ENCODE assay signal across 8 cellular contexts in genomic region chr9:130433168-130433946, GRCh38. TPM values are rescaled to one million over a fixed set of nuclear protein-coding genes. Genes with fewer than 3 reads are reported as not detected.
DNase-seq lines count a peak whose midpoint lies in the region; ATAC-seq and TF ChIP-seq lines count a peak whose summit lies in the region.

No MANE protein-coding gene starts in this region.

- H3K4me3 Mint-ChIP-seq in MCF 10A (ENCODE audit: unreplicated experiment): no peak overlapping the region
- H3K4me3 Mint-ChIP-seq in T-helper 2 cell treated with Interferon-gamma antibody and Interleukin-4, amounts not matched to agents 5 μg/mL and 100 μg/mL, for 36 hours: no peak overlapping the region
- H3K4me3 Mint-ChIP-seq in natural killer cell treated with Interleukin-12 subunit alpha and Interleukin-12 subunit beta and Interleukin-15 and Interleukin-18, amount 100 ng/mL, for 72 hours: peak overlapping the region; percentile 30

- H3K36me3 Mint-ChIP-seq in MCF 10A (ENCODE audit: insufficient read depth, unreplicated experiment): peaks cover 5% of the 10 kb centered on the region
- H3K36me3 Mint-ChIP-seq in T-helper 2 cell treated with Interferon-gamma antibody and Interleukin-4, amounts not matched to agents 5 μg/mL and 100 μg/mL, for 36 hours (ENCODE audit: low read depth): no peaks in the 10 kb centered on the region
- no peaks in the 10 kb centered on the region for H3K36me3 Mint-ChIP-seq in natural killer cell treated with Interleukin-12 subunit alpha and Interleukin-12 subunit beta and Interleukin-15 and Interleukin-18, amount 100 ng/mL, for 72 hours

- intact Hi-C loops in breast epithelium (cut with DNase I; ENCODE audit: low total_unique reads): no loop called here
- intact Hi-C loops in MCF 10A (cut with micrococcal nuclease): no loop called here
- intact Hi-C loops in uterus (cut with DNase I; ENCODE audit: low total_unique reads): no loop called here

- BruUV-seq in MCF 10A (replicated peaks; lab: Mats Ljungman, UMichigan): no TSS peak

- POLR2A ChIA-PET in MCF 10A (lab: Yijun Ruan, JAX): no interaction called here

- CTCF ChIA-PET in MCF 10A (lab: Yijun Ruan, JAX): interaction anchor here (1.0 kb wide), 1 partner anchor 241 kb away, joined by 3 read pairs; no protein-coding TSS in a partner anchor

- H3K9me3 Mint-ChIP-seq in MCF 10A (ENCODE audit: unreplicated experiment): peaks cover 7% of the 10 kb centered on the region
- no peaks in the 10 kb centered on the region for H3K9me3 Mint-ChIP-seq in T-helper 2 cell treated with Interferon-gamma antibody and Interleukin-4, amounts not matched to agents 5 μg/mL and 100 μg/mL, for 36 hours
- no peaks in the 10 kb centered on the region for H3K9me3 Mint-ChIP-seq in natural killer cell treated with Interleukin-12 subunit alpha and Interleukin-12 subunit beta and Interleukin-15 and Interleukin-18, amount 100 ng/mL, for 72 hours

- H3K9me3 ChIP-seq in breast epithelium: peaks cover 9 to 11% of the 10 kb centered on the region in 2 donors
- H3K9me3 ChIP-seq in uterus: no peaks in the 10 kb centered on the region

- DNase-seq in breast epithelium (ENCODE audit: low spot score in 2 of 2) (no peak), MCF 10A (ENCODE audit: unreplicated experiment) (no peak), epithelial cell of esophagus (ENCODE audit: low read depth) (peak; percentile 44), uterus (peak in 1 of 2 donors; percentile 50)
- DNase-seq in T-helper 2 cell treated with Interferon-gamma antibody and Interleukin-4, amounts not matched to agents 5 μg/mL and 100 μg/mL, for 36 hours (ENCODE audit: low spot score): peak; percentile 45
- peak; percentile 70 for DNase-seq in natural killer cell treated with Interleukin-12 subunit alpha and Interleukin-12 subunit beta and Interleukin-15 and Interleukin-18, amount 100 ng/mL, for 72 hours (ENCODE audit: low spot score)

- H3K27ac Mint-ChIP-seq in MCF 10A (ENCODE audit: low read depth, unreplicated experiment): no peak overlapping the region
- H3K27ac Mint-ChIP-seq in T-helper 2 cell treated with Interferon-gamma antibody and Interleukin-4, amounts not matched to agents 5 μg/mL and 100 μg/mL, for 36 hours: no peak overlapping the region
- no peak overlapping the region for H3K27ac Mint-ChIP-seq in natural killer cell treated with Interleukin-12 subunit alpha and Interleukin-12 subunit beta and Interleukin-15 and Interleukin-18, amount 100 ng/mL, for 72 hours

- peaks cover 8% of the 10 kb centered on the region for H3K4me1 Mint-ChIP-seq in MCF 10A (ENCODE audit: insufficient read depth, unreplicated experiment)
- H3K4me1 Mint-ChIP-seq in T-helper 2 cell treated with Interferon-gamma antibody and Interleukin-4, amounts not matched to agents 5 μg/mL and 100 μg/mL, for 36 hours (ENCODE audit: low read depth): no peaks in the 10 kb centered on the region
- peaks cover 0 to 3% of the 10 kb centered on the region in 2 donors for H3K4me1 Mint-ChIP-seq in natural killer cell treated with Interleukin-12 subunit alpha and Interleukin-12 subunit beta and Interleukin-15 and Interleukin-18, amount 100 ng/mL, for 72 hours (ENCODE audit: low read depth in 2 of 2)

- no peak for TF ChIP-seq POLR2A in breast epithelium (IDR thresholded peaks at IDR 0.05)
- no peak for TF ChIP-seq POLR2A in uterus (IDR thresholded peaks at IDR 0.05)

- H3K27me3 ChIP-seq in breast epithelium (peaks cover 0 to 28% of the 10 kb centered on the region in 2 donors), uterus (no peaks in the 10 kb centered on the region)

- no peaks in the 10 kb centered on the region for H3K27me3 Mint-ChIP-seq in MCF 10A (ENCODE audit: insufficient read depth, unreplicated experiment)
- peaks cover 26% of the 10 kb centered on the region for H3K27me3 Mint-ChIP-seq in T-helper 2 cell treated with Interferon-gamma antibody and Interleukin-4, amounts not matched to agents 5 μg/mL and 100 μg/mL, for 36 hours (ENCODE audit: low read depth)
- peaks cover 14 to 15% of the 10 kb centered on the region in 2 donors for H3K27me3 Mint-ChIP-seq in natural killer cell treated with Interleukin-12 subunit alpha and Interleukin-12 subunit beta and Interleukin-15 and Interleukin-18, amount 100 ng/mL, for 72 hours

- H3K36me3 ChIP-seq in breast epithelium (no peaks in the 10 kb centered on the region), uterus (no peaks in the 10 kb centered on the region)

- H3K4me1 ChIP-seq in breast epithelium: peaks cover 0 to 9% of the 10 kb centered on the region in 2 donors
- peaks cover 0 to 11% of the 10 kb centered on the region in 2 donors for H3K4me1 ChIP-seq in uterus

- TF ChIP-seq CTCF in breast epithelium (IDR thresholded peaks at IDR 0.05): peak; percentile 10 to 61 (median 26)
- no peak for TF ChIP-seq CTCF in MCF 10A (IDR thresholded peaks at IDR 0.05; ENCODE audit: unreplicated experiment)
- peak; percentile 20 for TF ChIP-seq CTCF in epithelial cell of esophagus (IDR thresholded peaks at IDR 0.05; ENCODE audit: insufficient read depth, low read depth, low read length, missing control alignments)
- peak; percentile 38 to 88 (median 76) for TF ChIP-seq CTCF in uterus (IDR thresholded peaks at IDR 0.05)

- H3K27ac ChIP-seq in breast epithelium: no peak overlapping the region
- no peak overlapping the region for H3K27ac ChIP-seq in uterus

- peak overlapping the region in 2 of 3 donors; percentile 43 to 66 for H3K4me3 ChIP-seq in breast epithelium
- H3K4me3 ChIP-seq in epithelial cell of esophagus (ENCODE audit: low read length): no peak overlapping the region
- peak overlapping the region in 1 of 2 donors; percentile 25 for H3K4me3 ChIP-seq in uterus

- ATAC-seq in natural killer cell treated with Interleukin-12 subunit alpha and Interleukin-12 subunit beta and Interleukin-15 and Interleukin-18, amount 100 ng/mL, for 72 hours: peak; percentile 81 to 91
- ATAC-seq in GM21423 (IDR thresholded peaks at IDR 0.05; ENCODE audit: unreplicated experiment) (no peak), HG02571 (IDR thresholded peaks at IDR 0.05; ENCODE audit: unreplicated experiment) (no peak)

RNA-seq across cellular contexts. Expression of gene ASS1, which starts 11.4 kb away (rescaled TPM):
- total RNA-seq in breast epithelium (100 to 1,000 TPM; 167 to 514 (median 190) TPM), MCF 10A (2022) (204 and 299 TPM in 2 replicates), uterus (100 to 1,000 TPM in 2 of 4 donors, 10 to 100 TPM in 2; 78.4 to 156 (median 105) TPM)
- total RNA-seq in natural killer cell treated with Interleukin-12 subunit alpha and Interleukin-12 subunit beta and Interleukin-15 and Interleukin-18, amount 100 ng/mL, for 72 hours: not detected

Comparison
In these comparisons a context has a peak if more than half of its experiments do, and no peak if none do; other contexts are left out.
1. DNase-seq: peak in T-helper 2 cell treated with Interferon-gamma antibody and Interleukin-4, amounts not matched to agents 5 μg/mL and 100 μg/mL, for 36 hours (single experiment), epithelial cell of esophagus (single experiment) and natural killer cell treated with Interleukin-12 subunit alpha and Interleukin-12 subunit beta and Interleukin-15 and Interleukin-18, amount 100 ng/mL, for 72 hours (single experiment); none in breast epithelium (0 of 2) and MCF 10A (single experiment).
2. ATAC-seq: peak in natural killer cell treated with Interleukin-12 subunit alpha and Interleukin-12 subunit beta and Interleukin-15 and Interleukin-18, amount 100 ng/mL, for 72 hours (2 of 2); none in GM21423 (single experiment) and HG02571 (single experiment).
3. RNA of gene ASS1, which starts 11.4 kb away (total RNA-seq): 204 to 299 TPM in MCF 10A, 167 to 514 TPM in breast epithelium and 78.4 to 156 TPM in uterus; not detected in natural killer cell treated with Interleukin-12 subunit alpha and Interleukin-12 subunit beta and Interleukin-15 and Interleukin-18, amount 100 ng/mL, for 72 hours; every median in the first group is over 10 times any median in the second.